In the genomic region with DNA sequence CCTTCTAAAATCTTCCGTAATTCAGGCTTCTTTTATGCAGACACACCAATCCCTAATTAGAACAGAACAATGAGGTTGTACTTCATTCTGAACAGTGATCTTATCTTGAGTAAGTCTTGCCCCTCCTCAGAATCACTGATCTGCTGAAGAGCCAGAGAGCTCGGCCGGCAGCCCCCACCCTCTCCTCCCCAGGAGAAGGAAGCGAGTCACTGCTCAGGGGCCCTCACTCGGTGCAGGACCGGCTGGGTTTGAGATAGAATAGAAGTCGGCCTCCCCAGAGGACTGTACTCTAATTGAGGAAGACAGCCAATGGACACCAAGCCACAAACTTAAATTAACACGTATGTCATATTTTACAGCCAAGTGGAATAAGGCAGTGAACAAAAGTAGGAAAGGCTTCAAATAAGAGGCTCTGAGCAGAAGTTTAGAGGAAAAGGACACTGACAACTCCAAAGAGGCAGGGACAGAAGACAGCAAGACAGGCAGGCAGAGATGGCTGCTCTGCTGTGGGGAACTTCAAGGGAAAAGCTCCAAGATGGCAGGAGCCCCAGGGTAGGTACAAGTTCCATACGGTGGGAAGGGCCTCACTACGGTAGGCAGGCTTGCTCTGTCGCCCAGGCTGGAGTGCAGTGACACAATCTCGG, we compare ENCODE assay signal across 9 cellular contexts. TPM values are rescaled to one million over a fixed set of nuclear protein-coding genes. Genes with fewer than 3 reads are reported as not detected.
DNase-seq lines count a peak whose midpoint lies in the region; ATAC-seq and TF ChIP-seq lines count a peak whose summit lies in the region.
"Had no signal": no experiment of that assay in that cellular context is flagged by ENCODE, and none has a peak within 500 bp of the region (broad histone marks: within the 10 kb centered on the region; RNA-seq: fewer than 3 reads in every experiment).

No MANE protein-coding gene starts in this region.

- H3K4me1 Mint-ChIP-seq in activated T-cell treated with anti-CD3 and anti-CD28 coated beads, Interleukin-2, amount 50 U/mL, for 72 hours (ENCODE audit: low read depth), result peaks cover 86% of the 10 kb centered on the region

- H3K36me3 ChIP-seq in smooth muscle cell (ENCODE audit: low read depth) (no peaks in the 10 kb centered on the region), SJCRH30 (peaks cover under 1% of the 10 kb centered on the region; the same call in 1 of the 2 replicates)

- DNase-seq in activated T-cell treated with anti-CD3 and anti-CD28 coated beads, Interleukin-2, amount 50 U/mL, for 72 hours, result no peak
- no peak for DNase-seq in activated T-cell treated with anti-CD3 and anti-CD28 coated beads, Interleukin-2, amount 50 U/mL, for 1 hour
- DNase-seq in OCI-M1 (lab: John Stamatoyannopoulos, UW) (peak; percentile 63), foreskin keratinocyte (no peak), smooth muscle cell (lab: John Stamatoyannopoulos, UW; ENCODE audit: unreplicated experiment) (no peak), SJCRH30 (no peak)

- H4K20me1 ChIP-seq in smooth muscle cell (ENCODE audit: low read depth), result peaks cover 100% of the 10 kb centered on the region

- WGBS in smooth muscle cell (ENCODE audit: low lambda C conversion rate), result 44% methylated on average over 12 of the region's 12 CpGs

- H3K36me3 Mint-ChIP-seq in activated T-cell treated with anti-CD3 and anti-CD28 coated beads, Interleukin-2, amount 50 U/mL, for 72 hours (ENCODE audit: insufficient read depth in 2 of 2), result peaks cover 0 to 1% of the 10 kb centered on the region in 2 donors

- H3K4me1 ChIP-seq in foreskin keratinocyte (peaks cover 16% of the 10 kb centered on the region), smooth muscle cell (ENCODE audit: low read depth) (peaks cover 27% of the 10 kb centered on the region), SJCRH30 (peaks cover 10% of the 10 kb centered on the region)

- peak overlapping the region; percentile 20 for H3K4me2 ChIP-seq in smooth muscle cell

- H3K9me3 Mint-ChIP-seq in activated T-cell treated with anti-CD3 and anti-CD28 coated beads, Interleukin-2, amount 50 U/mL, for 72 hours, result no peaks in the 10 kb centered on the region

- no peak overlapping the region for H3K9ac ChIP-seq in smooth muscle cell (ENCODE audit: low read depth)
- H3K9ac ChIP-seq: parathyroid adenoma had no signal

- H2AFZ ChIP-seq in smooth muscle cell (ENCODE audit: low read depth), result no peak overlapping the region
- H2AFZ ChIP-seq: parathyroid adenoma had no signal

- no peak overlapping the region for H3K27ac ChIP-seq in foreskin keratinocyte
- H3K27ac ChIP-seq in smooth muscle cell (ENCODE audit: low read depth), result peak overlapping the region; percentile 4
- no peak overlapping the region for H3K27ac ChIP-seq in SJCRH30
- H3K27ac ChIP-seq: parathyroid adenoma had no signal

- ATAC-seq in activated T-cell treated with anti-CD3 and anti-CD28 coated beads, Interleukin-2, amount 50 U/mL, for 72 hours (replicated peaks in 1 of 2), result peak; percentile 39 to 43
- ATAC-seq in foreskin keratinocyte (peak; percentile 69), HG02852 (IDR thresholded peaks at IDR 0.05; ENCODE audit: unreplicated experiment) (no peak), GM18511 (IDR thresholded peaks at IDR 0.05; ENCODE audit: unreplicated experiment) (no peak)

- H3K4me3 Mint-ChIP-seq in activated T-cell treated with anti-CD3 and anti-CD28 coated beads, Interleukin-2, amount 50 U/mL, for 72 hours, result peak overlapping the region in 1 of 2 donors; percentile 40

- H3K27ac Mint-ChIP-seq in activated T-cell treated with anti-CD3 and anti-CD28 coated beads, Interleukin-2, amount 50 U/mL, for 72 hours, result no peak overlapping the region

- TF ChIP-seq CTCF in foreskin keratinocyte (conservative IDR thresholded peaks at IDR 0.05), result no peak
- TF ChIP-seq CTCF in smooth muscle cell (IDR thresholded peaks at IDR 0.05; ENCODE audit: borderline replicate concordance, insufficient read depth, poor library complexity, severe bottlenecking), result no peak

- H3F3A ChIP-seq in smooth muscle cell (ENCODE audit: low read depth), result peaks cover 2% of the 10 kb centered on the region

- H3K4me3 ChIP-seq in smooth muscle cell, result no peak overlapping the region
- no peak overlapping the region for H3K4me3 ChIP-seq in SJCRH30

- no peaks in the 10 kb centered on the region for H3K27me3 ChIP-seq in foreskin keratinocyte
- H3K27me3 ChIP-seq in smooth muscle cell (ENCODE audit: low read depth), result no peaks in the 10 kb centered on the region
- no peaks in the 10 kb centered on the region for H3K27me3 ChIP-seq in SJCRH30

- no peaks in the 10 kb centered on the region for H3K9me3 ChIP-seq in smooth muscle cell (replicated peaks; ENCODE audit: low read depth)
- H3K9me3 ChIP-seq in SJCRH30 (replicated peaks), result no peaks in the 10 kb centered on the region

- no peaks in the 10 kb centered on the region for H3K27me3 Mint-ChIP-seq in activated T-cell treated with anti-CD3 and anti-CD28 coated beads, Interleukin-2, amount 50 U/mL, for 72 hours (ENCODE audit: low read depth)

- H3K79me2 ChIP-seq in smooth muscle cell (ENCODE audit: low read depth), result peaks cover 100% of the 10 kb centered on the region

RNA-seq across cellular contexts. Expression of a gene that starts 18.6 kb away (rescaled TPM):
- 10 to 100 TPM; 57.1 to 63.1 TPM for total RNA-seq in activated T-cell treated with anti-CD3 and anti-CD28 coated beads, Interleukin-2, amount 50 U/mL, for 72 hours
- total RNA-seq in foreskin keratinocyte (18.7 and 20.7 TPM in 2 replicates), smooth muscle cell (16.9 and 19.6 TPM in 2 replicates)
- polyA plus RNA-seq in foreskin keratinocyte (3.5 and 3.6 TPM in 2 replicates), smooth muscle cell (14.3 and 24.9 TPM in 2 replicates)
- 18.8 and 23.3 TPM in 2 replicates for total RNA-seq in SJCRH30 (2014; rRNA removed; shearing (Covaris generic))

Comparison
In these comparisons a context has a peak if more than half of its experiments do, and no peak if none do; other contexts are left out.
1. ATAC-seq: peak in activated T-cell treated with anti-CD3 and anti-CD28 coated beads, Interleukin-2, amount 50 U/mL, for 72 hours (2 of 2) and foreskin keratinocyte (single experiment); none in HG02852 (single experiment) and GM18511 (single experiment).